Comparison of ENCODE assay signal across 7 cellular contexts in genomic region chr1:119646521-119647227, GRCh38. TPM values are rescaled to one million over a fixed set of nuclear protein-coding genes. Genes with fewer than 3 reads are reported as not detected.
A peak's percentile ranks its signal among the peaks of the same experiment; 100 is the strongest.
DNase-seq lines count a peak whose midpoint lies in the region; ATAC-seq, FAIRE-seq and TF ChIP-seq lines count a peak whose summit lies in the region.

No MANE protein-coding gene starts in this region.

- DNase-seq in HAP-1 (ENCODE audit: low spot score in 2 of 2) (no peak), SW480 (ENCODE audit: low spot score) (peak; percentile 52), right atrium auricular region (ENCODE audit: low spot score) (no peak), gastrocnemius medialis (no peak), G401 (ENCODE audit: low spot score) (no peak), HTR-8/SVneo (ENCODE audit: insufficient read length, low spot score) (no peak), GM12892 (ENCODE audit: insufficient read length) (no peak)

- H3K4me1 ChIP-seq in HAP-1 (peaks cover 27% of the 10 kb centered on the region), right atrium auricular region (peaks cover 0 to 44% of the 10 kb centered on the region in 2 donors), gastrocnemius medialis (peaks cover 5 to 10% of the 10 kb centered on the region in 2 donors)

- H3K36me3 ChIP-seq in HAP-1 (replicated peaks) = no peaks in the 10 kb centered on the region
- no peaks in the 10 kb centered on the region for H3K36me3 ChIP-seq in right atrium auricular region
- H3K36me3 ChIP-seq in gastrocnemius medialis = no peaks in the 10 kb centered on the region

- no peak for TF ChIP-seq CTCF in right atrium auricular region (IDR thresholded peaks at IDR 0.05)
- no peak for TF ChIP-seq CTCF in gastrocnemius medialis (IDR thresholded peaks at IDR 0.05 in 4 of 5, conservative IDR thresholded peaks at IDR 0.05 in 1 of 5)

- H3K27ac ChIP-seq in right atrium auricular region = peak overlapping the region; percentile 88 to 98
- no peak overlapping the region for H3K27ac ChIP-seq in gastrocnemius medialis

- intact Hi-C loops in gastrocnemius medialis (cut with DNase I; ENCODE audit: low total_unique reads) = loop anchor here (5.0 kb wide), 1 partner anchor 34 kb away; no protein-coding TSS in a partner anchor

- no peak for ATAC-seq in gastrocnemius medialis

- H3K27me3 ChIP-seq in HAP-1 (ENCODE audit: low read depth) = no peaks in the 10 kb centered on the region
- H3K27me3 ChIP-seq in right atrium auricular region = no peaks in the 10 kb centered on the region
- no peaks in the 10 kb centered on the region for H3K27me3 ChIP-seq in gastrocnemius medialis

- H3K4me3 ChIP-seq in HAP-1 (peak overlapping the region; percentile 84), right atrium auricular region (peak overlapping the region; percentile 85 to 96), gastrocnemius medialis (peak overlapping the region; percentile 71 to 95 (median 83))

- in situ Hi-C loops in HAP-1 (cut with MboI; ENCODE audit: low sequenced_read_pairs) (no loop called here), gastrocnemius medialis (cut with MboI; ENCODE audit: low sequenced_read_pairs in 4 of 4) (no loop called here), G401 (cut with HindIII; ENCODE audit: low sequenced_read_pairs) (no loop called here)

- TF ChIP-seq POLR2A in gastrocnemius medialis (IDR thresholded peaks at IDR 0.05) (no peak), GM12892 (IDR thresholded peaks at IDR 0.05; ENCODE audit: low read depth, low read length) (no peak)

- FAIRE-seq in HTR-8/SVneo (lab: Jason Lieb, UNC) = no peak
- no peak for FAIRE-seq in GM12892 (lab: Jason Lieb, UNC)

- H3K9me3 ChIP-seq in HAP-1 = no peaks in the 10 kb centered on the region; the same call in 1 of the 2 replicates
- no peaks in the 10 kb centered on the region for H3K9me3 ChIP-seq in right atrium auricular region
- no peaks in the 10 kb centered on the region for H3K9me3 ChIP-seq in gastrocnemius medialis

RNA-seq across cellular contexts. Expression of gene ZNF697, which starts 1.4 kb away (rescaled TPM):
- total RNA-seq in right atrium auricular region (10 to 100 TPM in 1 of 2 donors, 1 to 10 TPM in 1; 9.5 to 14.8 TPM), gastrocnemius medialis (1 to 10 TPM; 1.4 to 3.1 (median 2.9) TPM)
- total RNA-seq in G401 (2014; rRNA removed; shearing (Covaris generic)) = 2.6 and 4.5 TPM in 2 replicates
- 0.78 TPM for polyA plus RNA-seq in GM12892 (2012; ENCODE audit: missing spikeins)

Comparison
In these comparisons a context has a peak if more than half of its experiments do, and no peak if none do; other contexts are left out.
1. H3K27ac ChIP-seq: peak in right atrium auricular region (2 of 2); none in gastrocnemius medialis (0 of 4).
2. Peak in every context shown above with its lines, with median percentiles within 50 percentile points of each other: H3K4me3 ChIP-seq.